In genomic region chrX:124641737-124642491, GRCh38 we compare ENCODE assay signal across 17 cellular contexts.
"Had no signal": no experiment of that assay in that cellular context is flagged by ENCODE, and none has a peak within 500 bp of the region (broad histone marks: within the 10 kb centered on the region; RNA-seq: fewer than 3 reads in every experiment).

No MANE protein-coding gene starts in this region.

- H3K4me1 ChIP-seq: adrenal gland, parathyroid adenoma had no signal

- H3K27ac ChIP-seq: adrenal gland, parathyroid adenoma had no signal

- H3K27me3 ChIP-seq: adrenal gland had no signal

- H3K4me3 Mint-ChIP-seq: dendritic cell treated with granulocyte-macrophage colony-stimulating factor and Interleukin-4, amounts not matched to agents 40 ng/mL and 50 ng/mL, for 4 days; naive B cell; T-cell had no signal

- H3K4me3 ChIP-seq: adrenal gland, mucosa of descending colon, smooth muscle cell had no signal

- H3K9me3 ChIP-seq: adrenal gland, mucosa of descending colon had no signal

- DNase-seq: activated CD4-positive, alpha-beta T cell treated with anti-CD3 and anti-CD28 coated beads for 48 hours; activated CD4-positive, CD25-positive, alpha-beta regulatory T cell; activated CD8-positive, alpha-beta memory T cell treated with anti-CD3 and anti-CD28 coated beads, Interleukin-2, amount 50 U/mL, for 4 hours; activated effector memory CD4-positive, alpha-beta T cell treated with anti-CD3 and anti-CD28 coated beads, Interleukin-2, amount 50 U/mL, for 16 hours; activated T-cell treated with anti-CD3 and anti-CD28 coated beads, Interleukin-2, amount 50 U/mL, for 48 hours; adrenal gland; effector CD8-positive, alpha-beta T cell; mesenchymal stem cell; mucosa of descending colon; naive B cell; stimulated activated CD4-positive, alpha-beta T cell treated with anti-CD3 and anti-CD28 coated beads, Interleukin-4, amount 100 ng/mL, for 1 hour had no signal

- H3K4me1 Mint-ChIP-seq: naive B cell, T-cell had no signal

- H3K27me3 Mint-ChIP-seq: dendritic cell treated with granulocyte-macrophage colony-stimulating factor and Interleukin-4, amounts not matched to agents 40 ng/mL and 50 ng/mL, for 4 days; naive B cell had no signal

- H3K36me3 ChIP-seq: adrenal gland had no signal

- H3K27ac Mint-ChIP-seq: activated naive CD4-positive, alpha-beta T cell treated with anti-CD3 and anti-CD28 coated beads, Interleukin-2, amount 50 U/mL, for 72 hours; dendritic cell treated with granulocyte-macrophage colony-stimulating factor and Interleukin-4, amounts not matched to agents 40 ng/mL and 50 ng/mL, for 4 days; naive B cell; T-cell had no signal

- H3K9me3 Mint-ChIP-seq: activated naive CD4-positive, alpha-beta T cell treated with anti-CD3 and anti-CD28 coated beads, Interleukin-2, amount 50 U/mL, for 72 hours; dendritic cell treated with granulocyte-macrophage colony-stimulating factor and Interleukin-4, amounts not matched to agents 40 ng/mL and 50 ng/mL, for 4 days; naive B cell; T-cell had no signal

- ATAC-seq: activated naive CD4-positive, alpha-beta T cell treated with anti-CD3 and anti-CD28 coated beads, Interleukin-2, amount 50 U/mL, for 72 hours; mucosa of descending colon; sciatic nerve; T-cell had no signal
